In the genomic region with DNA sequence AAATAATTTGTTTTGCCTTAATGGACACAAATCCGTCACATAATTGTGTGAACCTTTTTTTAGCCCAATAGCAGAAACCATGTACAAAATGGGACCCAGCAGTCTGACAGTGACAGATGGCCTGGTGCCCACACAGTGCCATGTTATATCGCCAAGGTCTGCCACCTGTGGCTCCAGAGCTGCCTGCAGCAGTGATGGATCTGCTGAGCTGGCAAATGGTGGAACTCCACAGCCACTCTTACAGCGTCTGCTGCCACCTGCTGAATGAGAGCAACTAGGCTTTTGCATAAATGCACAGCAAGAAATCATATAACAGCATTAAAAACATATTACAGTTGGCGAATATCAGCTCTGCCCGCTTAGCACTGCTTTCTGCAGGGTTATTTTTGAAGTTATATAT, we compare ENCODE assay signal across 8 cellular contexts. TPM values are rescaled to one million over a fixed set of nuclear protein-coding genes. Genes with fewer than 3 reads are reported as not detected.
A peak's percentile ranks its signal among the peaks of the same experiment; 100 is the strongest.
DNase-seq lines count a peak whose midpoint lies in the region; ATAC-seq and TF ChIP-seq lines count a peak whose summit lies in the region.

No MANE protein-coding gene starts in this region.

- no peaks in the 10 kb centered on the region for H3K9me3 Mint-ChIP-seq in T-helper 2 cell treated with Interferon-gamma antibody and Interleukin-4, amounts not matched to agents 5 μg/mL and 100 μg/mL, for 36 hours

- ATAC-seq in foreskin keratinocyte (peak; percentile 57), HG02642 (IDR thresholded peaks at IDR 0.05; ENCODE audit: poor library complexity, unreplicated experiment) (no peak), GM21360 (IDR thresholded peaks at IDR 0.05; ENCODE audit: unreplicated experiment) (no peak)

- H3K27me3 ChIP-seq in foreskin keratinocyte, result no peaks in the 10 kb centered on the region

- peaks cover 2% of the 10 kb centered on the region for H3K4me1 Mint-ChIP-seq in T-helper 2 cell treated with Interferon-gamma antibody and Interleukin-4, amounts not matched to agents 5 μg/mL and 100 μg/mL, for 36 hours (ENCODE audit: low read depth)

- H3K4me3 Mint-ChIP-seq in T-helper 2 cell treated with Interferon-gamma antibody and Interleukin-4, amounts not matched to agents 5 μg/mL and 100 μg/mL, for 36 hours, result no peak overlapping the region

- H3K27ac ChIP-seq in foreskin keratinocyte, result no peak overlapping the region

- TF ChIP-seq CTCF in foreskin keratinocyte (conservative IDR thresholded peaks at IDR 0.05), result peak; percentile 70

- H3K27me3 Mint-ChIP-seq in T-helper 2 cell treated with Interferon-gamma antibody and Interleukin-4, amounts not matched to agents 5 μg/mL and 100 μg/mL, for 36 hours (ENCODE audit: low read depth), result no peaks in the 10 kb centered on the region

- H3K36me3 Mint-ChIP-seq in T-helper 2 cell treated with Interferon-gamma antibody and Interleukin-4, amounts not matched to agents 5 μg/mL and 100 μg/mL, for 36 hours (ENCODE audit: low read depth), result no peaks in the 10 kb centered on the region

- no peaks in the 10 kb centered on the region for H3K4me1 ChIP-seq in foreskin keratinocyte

- no peak overlapping the region for H3K27ac Mint-ChIP-seq in T-helper 2 cell treated with Interferon-gamma antibody and Interleukin-4, amounts not matched to agents 5 μg/mL and 100 μg/mL, for 36 hours

- DNase-seq in DMS153 (lab: John Stamatoyannopoulos, UW), result peak; percentile 57
- DNase-seq in DMS153 treated with DMSO at 0.1 percent for 48 hours (lab: John Stamatoyannopoulos, UW; ENCODE audit: unreplicated experiment), result no peak
- peak; percentile 27 to 36 for DNase-seq in Kasumi-1 (lab: John Stamatoyannopoulos, UW)
- peak; percentile 13 for DNase-seq in T-helper 2 cell treated with Interferon-gamma antibody and Interleukin-4, amounts not matched to agents 5 μg/mL and 100 μg/mL, for 36 hours (ENCODE audit: low spot score)
- peak in 1 of 2 donors; percentile 44 for DNase-seq in foreskin keratinocyte
- DNase-seq in superior temporal gyrus (ENCODE audit: extremely low spot score), result peak; percentile 60

RNA-seq across cellular contexts. Expression of a gene that starts 59.4 kb away (rescaled TPM):
- 145 and 171 TPM in 2 replicates for total RNA-seq in foreskin keratinocyte
- 121 and 143 TPM in 2 replicates for polyA plus RNA-seq in foreskin keratinocyte
